ENCODE assay signal across 2 cellular contexts in genomic region chr14:103002578-103003350, GRCh38.
TF ChIP-seq lines count a peak whose summit lies in the region.

No MANE protein-coding gene starts in this region.

TF ChIP-seq in IMR-90, 13 proteins besides CTCF, POLR2A, EP300 and RAD21:
- no peak for TF ChIP-seq CHD1 (IDR thresholded peaks at IDR 0.05; ENCODE audit: low read depth, low read length)
- no peak for TF ChIP-seq CEBPB (IDR thresholded peaks at IDR 0.05; ENCODE audit: low read depth, low read length)
- TF ChIP-seq MAFK (IDR thresholded peaks at IDR 0.05; ENCODE audit: low read depth, low read length) = no peak
- no peak for TF ChIP-seq FOS (IDR thresholded peaks at IDR 0.05; ENCODE audit: low read depth, low read length)
- no peak for TF ChIP-seq SMC3 (IDR thresholded peaks at IDR 0.05; ENCODE audit: low read depth, low read length)
- no peak for TF ChIP-seq RCOR1 (IDR thresholded peaks at IDR 0.05; ENCODE audit: insufficient replicate concordance, low read length)
- TF ChIP-seq MXI1 (IDR thresholded peaks at IDR 0.05; ENCODE audit: borderline replicate concordance, low read depth, low read length) = no peak
- no peak for TF ChIP-seq NFE2L2 (IDR thresholded peaks at IDR 0.05; ENCODE audit: low read depth, low read length)
- no peak for TF ChIP-seq BHLHE40 (IDR thresholded peaks at IDR 0.05; ENCODE audit: low read depth, low read length)
- TF ChIP-seq RFX5 (IDR thresholded peaks at IDR 0.05; ENCODE audit: low read depth, low read length) = no peak
- no peak for TF ChIP-seq MAZ (IDR thresholded peaks at IDR 0.05; ENCODE audit: borderline replicate concordance, low read depth, low read length)
- no peak for TF ChIP-seq USF2 (IDR thresholded peaks at IDR 0.05; ENCODE audit: low read depth, low read length)
- no peak for TF ChIP-seq ELK1 (IDR thresholded peaks at IDR 0.05; ENCODE audit: borderline replicate concordance, low read depth, low read length)

TF ChIP-seq in HepG2, 621 proteins besides CTCF, POLR2A, EP300 and RAD21:
- TF ChIP-seq SYNCRIP (IDR thresholded peaks at IDR 0.05; ENCODE audit: insufficient read depth, low read depth, low read length) (no peak), DPF2 (CRISPR knock-in tag; IDR thresholded peaks at IDR 0.05; ENCODE audit: borderline replicate concordance, low read depth) (no peak), KDM1A (CRISPR knock-in tag; IDR thresholded peaks at IDR 0.05) (no peak), ZNF879 (CRISPR knock-in tag; IDR thresholded peaks at IDR 0.05) (no peak), ZBTB7B (CRISPR knock-in tag; IDR thresholded peaks at IDR 0.05) (no peak), ZNF577 (CRISPR knock-in tag; IDR thresholded peaks at IDR 0.05; ENCODE audit: borderline replicate concordance, low read depth) (no peak), HNF1A (IDR thresholded peaks at IDR 0.05; ENCODE audit: low read depth) (no peak), HNF1A (CRISPR knock-in tag; IDR thresholded peaks at IDR 0.05; ENCODE audit: borderline replicate concordance) (no peak), LCORL (IDR thresholded peaks at IDR 0.05) (no peak), LCORL (CRISPR knock-in tag; IDR thresholded peaks at IDR 0.05) (no peak), ETV6 (CRISPR knock-in tag; conservative IDR thresholded peaks at IDR 0.05) (no peak), NCOA5 (CRISPR knock-in tag; IDR thresholded peaks at IDR 0.05) (no peak), ELF1 (CRISPR knock-in tag; IDR thresholded peaks at IDR 0.05) (no peak), NR3C1 (CRISPR knock-in tag; IDR thresholded peaks at IDR 0.05) (no peak), CREBL2 (CRISPR knock-in tag; IDR thresholded peaks at IDR 0.05; ENCODE audit: borderline replicate concordance) (no peak), MBNL3 (CRISPR knock-in tag; conservative IDR thresholded peaks at IDR 0.05) (no peak), NFKB2 (CRISPR knock-in tag; IDR thresholded peaks at IDR 0.05; ENCODE audit: borderline replicate concordance) (no peak)
- TF ChIP-seq, protein P1, sequence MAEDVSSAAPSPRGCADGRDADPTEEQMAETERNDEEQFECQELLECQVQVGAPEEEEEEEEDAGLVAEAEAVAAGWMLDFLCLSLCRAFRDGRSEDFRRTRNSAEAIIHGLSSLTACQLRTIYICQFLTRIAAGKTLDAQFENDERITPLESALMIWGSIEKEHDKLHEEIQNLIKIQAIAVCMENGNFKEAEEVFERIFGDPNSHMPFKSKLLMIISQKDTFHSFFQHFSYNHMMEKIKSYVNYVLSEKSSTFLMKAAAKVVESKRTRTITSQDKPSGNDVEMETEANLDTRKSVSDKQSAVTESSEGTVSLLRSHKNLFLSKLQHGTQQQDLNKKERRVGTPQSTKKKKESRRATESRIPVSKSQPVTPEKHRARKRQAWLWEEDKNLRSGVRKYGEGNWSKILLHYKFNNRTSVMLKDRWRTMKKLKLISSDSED (CRISPR knock-in tag; IDR thresholded peaks at IDR 0.05) = no peak
- TF ChIP-seq, protein P2, sequence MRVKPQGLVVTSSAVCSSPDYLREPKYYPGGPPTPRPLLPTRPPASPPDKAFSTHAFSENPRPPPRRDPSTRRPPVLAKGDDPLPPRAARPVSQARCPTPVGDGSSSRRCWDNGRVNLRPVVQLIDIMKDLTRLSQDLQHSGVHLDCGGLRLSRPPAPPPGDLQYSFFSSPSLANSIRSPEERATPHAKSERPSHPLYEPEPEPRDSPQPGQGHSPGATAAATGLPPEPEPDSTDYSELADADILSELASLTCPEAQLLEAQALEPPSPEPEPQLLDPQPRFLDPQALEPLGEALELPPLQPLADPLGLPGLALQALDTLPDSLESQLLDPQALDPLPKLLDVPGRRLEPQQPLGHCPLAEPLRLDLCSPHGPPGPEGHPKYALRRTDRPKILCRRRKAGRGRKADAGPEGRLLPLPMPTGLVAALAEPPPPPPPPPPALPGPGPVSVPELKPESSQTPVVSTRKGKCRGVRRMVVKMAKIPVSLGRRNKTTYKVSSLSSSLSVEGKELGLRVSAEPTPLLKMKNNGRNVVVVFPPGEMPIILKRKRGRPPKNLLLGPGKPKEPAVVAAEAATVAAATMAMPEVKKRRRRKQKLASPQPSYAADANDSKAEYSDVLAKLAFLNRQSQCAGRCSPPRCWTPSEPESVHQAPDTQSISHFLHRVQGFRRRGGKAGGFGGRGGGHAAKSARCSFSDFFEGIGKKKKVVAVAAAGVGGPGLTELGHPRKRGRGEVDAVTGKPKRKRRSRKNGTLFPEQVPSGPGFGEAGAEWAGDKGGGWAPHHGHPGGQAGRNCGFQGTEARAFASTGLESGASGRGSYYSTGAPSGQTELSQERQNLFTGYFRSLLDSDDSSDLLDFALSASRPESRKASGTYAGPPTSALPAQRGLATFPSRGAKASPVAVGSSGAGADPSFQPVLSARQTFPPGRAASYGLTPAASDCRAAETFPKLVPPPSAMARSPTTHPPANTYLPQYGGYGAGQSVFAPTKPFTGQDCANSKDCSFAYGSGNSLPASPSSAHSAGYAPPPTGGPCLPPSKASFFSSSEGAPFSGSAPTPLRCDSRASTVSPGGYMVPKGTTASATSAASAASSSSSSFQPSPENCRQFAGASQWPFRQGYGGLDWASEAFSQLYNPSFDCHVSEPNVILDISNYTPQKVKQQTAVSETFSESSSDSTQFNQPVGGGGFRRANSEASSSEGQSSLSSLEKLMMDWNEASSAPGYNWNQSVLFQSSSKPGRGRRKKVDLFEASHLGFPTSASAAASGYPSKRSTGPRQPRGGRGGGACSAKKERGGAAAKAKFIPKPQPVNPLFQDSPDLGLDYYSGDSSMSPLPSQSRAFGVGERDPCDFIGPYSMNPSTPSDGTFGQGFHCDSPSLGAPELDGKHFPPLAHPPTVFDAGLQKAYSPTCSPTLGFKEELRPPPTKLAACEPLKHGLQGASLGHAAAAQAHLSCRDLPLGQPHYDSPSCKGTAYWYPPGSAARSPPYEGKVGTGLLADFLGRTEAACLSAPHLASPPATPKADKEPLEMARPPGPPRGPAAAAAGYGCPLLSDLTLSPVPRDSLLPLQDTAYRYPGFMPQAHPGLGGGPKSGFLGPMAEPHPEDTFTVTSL (CRISPR knock-in tag; IDR thresholded peaks at IDR 0.05; ENCODE audit: borderline replicate concordance) = no peak
